8 cellular contexts compared by ENCODE assay signal in the genomic region with DNA sequence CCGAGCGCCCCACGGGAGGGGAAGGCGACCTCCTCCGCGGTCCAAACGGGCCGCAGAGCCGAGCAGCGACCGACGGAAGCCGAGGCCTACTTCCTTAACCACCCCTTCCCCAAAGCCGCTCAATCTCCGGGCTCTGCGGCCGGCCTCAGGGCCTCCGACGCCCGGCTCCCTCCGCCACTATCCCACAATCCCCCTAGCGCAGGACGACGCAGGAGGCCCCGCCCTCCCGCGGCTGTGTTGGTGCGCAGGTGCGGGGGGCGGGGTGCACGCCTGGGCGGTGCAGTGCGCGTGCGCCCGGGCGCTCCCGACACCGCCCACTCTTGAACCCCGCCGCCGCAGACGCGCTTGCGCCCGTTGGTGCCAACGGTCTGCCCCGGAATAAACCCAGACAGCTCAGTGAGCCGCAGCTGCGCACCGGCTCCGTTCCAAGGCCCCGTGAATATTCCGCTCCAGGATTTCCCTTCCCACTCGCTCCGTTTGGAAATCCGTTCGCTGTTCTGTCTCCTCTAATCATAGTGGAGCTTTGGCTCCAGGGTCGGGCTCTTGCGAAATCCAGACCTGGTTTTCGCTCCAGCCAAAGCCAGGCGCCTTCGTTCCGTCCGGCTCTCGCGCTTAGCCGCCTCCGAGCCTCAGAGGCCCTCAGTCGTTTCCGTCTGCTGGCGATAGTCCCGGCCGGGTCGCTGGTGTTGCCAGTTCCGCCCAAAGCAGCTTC. TPM values are rescaled to one million over a fixed set of nuclear protein-coding genes. Genes with fewer than 3 reads are reported as not detected.
DNase-seq lines count a peak whose midpoint lies in the region; ATAC-seq and TF ChIP-seq lines count a peak whose summit lies in the region.

A gene with protein sequence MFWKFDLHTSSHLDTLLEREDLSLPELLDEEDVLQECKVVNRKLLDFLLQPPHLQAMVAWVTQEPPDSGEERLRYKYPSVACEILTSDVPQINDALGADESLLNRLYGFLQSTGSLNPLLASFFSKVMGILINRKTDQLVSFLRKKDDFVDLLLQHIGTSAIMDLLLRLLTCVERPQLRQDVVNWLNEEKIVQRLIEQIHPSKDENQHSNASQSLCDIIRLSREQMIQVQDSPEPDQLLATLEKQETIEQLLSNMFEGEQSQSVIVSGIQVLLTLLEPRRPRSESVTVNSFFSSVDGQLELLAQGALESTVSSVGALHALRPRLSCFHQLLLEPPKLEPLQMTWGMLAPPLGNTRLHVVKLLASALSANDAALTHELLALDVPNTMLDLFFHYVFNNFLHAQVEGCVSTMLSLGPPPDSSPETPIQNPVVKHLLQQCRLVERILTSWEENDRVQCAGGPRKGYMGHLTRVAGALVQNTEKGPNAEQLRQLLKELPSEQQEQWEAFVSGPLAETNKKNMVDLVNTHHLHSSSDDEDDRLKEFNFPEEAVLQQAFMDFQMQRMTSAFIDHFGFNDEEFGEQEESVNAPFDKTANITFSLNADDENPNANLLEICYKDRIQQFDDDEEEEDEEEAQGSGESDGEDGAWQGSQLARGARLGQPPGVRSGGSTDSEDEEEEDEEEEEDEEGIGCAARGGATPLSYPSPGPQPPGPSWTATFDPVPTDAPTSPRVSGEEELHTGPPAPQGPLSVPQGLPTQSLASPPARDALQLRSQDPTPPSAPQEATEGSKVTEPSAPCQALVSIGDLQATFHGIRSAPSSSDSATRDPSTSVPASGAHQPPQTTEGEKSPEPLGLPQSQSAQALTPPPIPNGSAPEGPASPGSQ (minus strand): TSS at position 190 of the 712 bp plus-strand sequence. CDS start 11,914 bp downstream, outside the sequence.

- H3K27me3 ChIP-seq in H7 (ENCODE audit: control insufficient read depth, insufficient read depth, low read length) = no peaks in the 10 kb centered on the region

- no peaks in the 10 kb centered on the region; the same call in 1 of the 2 replicates for H3K36me3 ChIP-seq in H7 (replicated peaks; ENCODE audit: control insufficient read depth, insufficient read depth, low read length)

- H3K4me3 ChIP-seq in H7 (ENCODE audit: insufficient read depth, low read depth, low read length) (peak within 1 kb of the TSS; percentile 99), fibroblast of pulmonary artery (replicated peaks; ENCODE audit: low read depth, low read length) (peak within 1 kb of the TSS; percentile 79)

- peak; percentile 89 to 94 for ATAC-seq in natural killer cell treated with Interleukin-12 subunit alpha and Interleukin-12 subunit beta and Interleukin-15 and Interleukin-18, amount 100 ng/mL, for 72 hours
- ATAC-seq in stimulated activated naive CD8-positive, alpha-beta T cell treated with anti-CD3 and anti-CD28 coated beads, Interleukin-15, Interleukin-2, amounts not matched to agents 100 U/mL and 50 U/mL, for 24 hours = peak; percentile 73

- H3K9me3 Mint-ChIP-seq in natural killer cell treated with Interleukin-12 subunit alpha and Interleukin-12 subunit beta and Interleukin-15 and Interleukin-18, amount 100 ng/mL, for 72 hours = no peaks in the 10 kb centered on the region

- H3K36me3 Mint-ChIP-seq in natural killer cell treated with Interleukin-12 subunit alpha and Interleukin-12 subunit beta and Interleukin-15 and Interleukin-18, amount 100 ng/mL, for 72 hours = peaks cover 26% of the 10 kb centered on the region

- DNase-seq in ELF-1 (ENCODE audit: low read depth, low spot score) (peak; percentile 100), H7 (peak; percentile 100), M059J (ENCODE audit: low read depth) (peak; percentile 99), SHP77 (lab: John Stamatoyannopoulos, UW) (peak; percentile 97), fibroblast of pulmonary artery (ENCODE audit: low read depth) (peak; percentile 100)
- DNase-seq in activated effector memory CD4-positive, alpha-beta T cell treated with Interleukin-2 at 50 U/mL for 16 hours = peak; percentile 90
- DNase-seq in natural killer cell treated with Interleukin-12 subunit alpha and Interleukin-12 subunit beta and Interleukin-15 and Interleukin-18, amount 100 ng/mL, for 72 hours (ENCODE audit: low spot score) = peak; percentile 97
- peak; percentile 96 for DNase-seq in stimulated activated naive CD8-positive, alpha-beta T cell treated with anti-CD3 and anti-CD28 coated beads, Interleukin-15, Interleukin-2, amounts not matched to agents 100 U/mL and 50 U/mL, for 24 hours

- H3K27ac Mint-ChIP-seq in natural killer cell treated with Interleukin-12 subunit alpha and Interleukin-12 subunit beta and Interleukin-15 and Interleukin-18, amount 100 ng/mL, for 72 hours = peak within 1 kb of the TSS; percentile 88 to 99

- no peaks in the 10 kb centered on the region for H3K27me3 Mint-ChIP-seq in natural killer cell treated with Interleukin-12 subunit alpha and Interleukin-12 subunit beta and Interleukin-15 and Interleukin-18, amount 100 ng/mL, for 72 hours

- H3K4me3 Mint-ChIP-seq in natural killer cell treated with Interleukin-12 subunit alpha and Interleukin-12 subunit beta and Interleukin-15 and Interleukin-18, amount 100 ng/mL, for 72 hours = peak within 1 kb of the TSS; percentile 100

- H3K4me1 Mint-ChIP-seq in natural killer cell treated with Interleukin-12 subunit alpha and Interleukin-12 subunit beta and Interleukin-15 and Interleukin-18, amount 100 ng/mL, for 72 hours (ENCODE audit: low read depth in 2 of 2) = peaks cover 46 to 52% of the 10 kb centered on the region in 2 donors

- TF ChIP-seq CTCF in fibroblast of pulmonary artery (IDR thresholded peaks at IDR 0.05; ENCODE audit: low read length, missing control alignments) = no peak

RNA-seq across cellular contexts. Expression of the gene that starts here (rescaled TPM):
- total RNA-seq in H7 (2014; rRNA removed; shearing (Covaris generic)) = 51.7 and 53.1 TPM in 2 replicates
- total RNA-seq in M059J (2014; rRNA removed; shearing (Covaris generic)) = 23.9 and 48.8 TPM in 2 replicates
- total RNA-seq in natural killer cell treated with Interleukin-12 subunit alpha and Interleukin-12 subunit beta and Interleukin-15 and Interleukin-18, amount 100 ng/mL, for 72 hours = 100 to 1,000 TPM; 260 to 492 TPM

Comparison
In these comparisons a context has a peak if more than half of its experiments do, and no peak if none do; other contexts are left out.
1. Peak in every context shown above with its lines: DNase-seq, ATAC-seq and H3K4me3 ChIP-seq.